15 cellular contexts compared by ENCODE assay signal in genomic region chr22:32628626-32629587, GRCh38.
DNase-seq lines count a peak whose midpoint lies in the region; ATAC-seq and TF ChIP-seq lines count a peak whose summit lies in the region.
"Had no signal": no experiment of that assay in that cellular context is flagged by ENCODE, and none has a peak within 500 bp of the region (broad histone marks: within the 10 kb centered on the region; RNA-seq: fewer than 3 reads in every experiment).

No MANE protein-coding gene starts in this region.

- H3K4me1 ChIP-seq in spleen, result peaks cover 5 to 58% (median 27%) of the 10 kb centered on the region in 6 donors

- H3K4me3 ChIP-seq in spleen, result no peak overlapping the region
- H3K4me3 ChIP-seq: dorsolateral prefrontal cortex had no signal

- H3K27ac ChIP-seq in spleen, result peak overlapping the region; percentile 53 to 92 (median 78)
- H3K27ac ChIP-seq: HL-60 had no signal

- CTCF ChIA-PET in WTC11 (lab: Charles Lee), result interaction anchor here (0.7 to 3.5 kb wide), 13 partner anchors 15 to 175 kb away, joined by 3 to 27 read pairs (median 4); no protein-coding TSS in a partner anchor

- peak; percentile 4 for DNase-seq in ELR (ENCODE audit: low read depth)
- no peak for DNase-seq in WTC11 (ENCODE audit: low spot score)
- DNase-seq in iris pigment epithelial cell (ENCODE audit: low read depth), result peak; percentile 36
- no peak for DNase-seq in spleen
- DNase-seq in NCI-H748 (lab: John Stamatoyannopoulos, UW; ENCODE audit: unreplicated experiment), result no peak
- no peak for DNase-seq in NCI-H2107 (lab: John Stamatoyannopoulos, UW)
- DNase-seq: activated T-cell treated with anti-CD3 and anti-CD28 coated beads, Interleukin-2, amount 50 U/mL, for 1 hour; anterior cingulate cortex; CD4-positive, alpha-beta T cell; dorsolateral prefrontal cortex; occipital lobe had no signal

- ATAC-seq in WTC11 (peak; percentile 41; the same call in 1 of the 2 replicates), HG03097 (IDR thresholded peaks at IDR 0.05; ENCODE audit: low FRiP score, unreplicated experiment) (no peak), GM18502 (IDR thresholded peaks at IDR 0.05; ENCODE audit: poor library complexity, unreplicated experiment) (no peak)
- ATAC-seq: activated CD4-positive, CD25-positive, alpha-beta regulatory T cell treated with anti-CD3 and anti-CD28 coated beads, Interleukin-2, amount 50 U/mL, for 24 hours had no signal

- 0 out of 2 replicates have a peak overlapping the region, but pooled peaks have one; percentile 65 for H3K27ac Mint-ChIP-seq in WTC11
- H3K27ac Mint-ChIP-seq: CD4-positive, alpha-beta T cell had no signal

- WGBS in spleen, 5 donors, result 42 to 60% (median 52%) methylated on average over 18 of the region's 18 CpGs

- H3K4me3 Mint-ChIP-seq in WTC11, result no peak overlapping the region
- H3K4me3 Mint-ChIP-seq: CD4-positive, alpha-beta T cell had no signal

- H3K4me1 Mint-ChIP-seq in WTC11, result peaks cover 10% of the 10 kb centered on the region

- TF ChIP-seq CTCF in WTC11 (IDR thresholded peaks at IDR 0.05) (no peak), spleen (IDR thresholded peaks at IDR 0.05 in 8 of 11, conservative IDR thresholded peaks at IDR 0.05 in 3 of 11) (no peak)

- no peaks in the 10 kb centered on the region; the same call in 1 of the 2 replicates for H3K27me3 Mint-ChIP-seq in WTC11 (ENCODE audit: low read depth)

- H3K36me3 Mint-ChIP-seq in WTC11, result no peaks in the 10 kb centered on the region

- H3K27me3 ChIP-seq in spleen (replicated peaks in 1 of 7), result peaks cover 0 to 9% (median 0%) of the 10 kb centered on the region in 7 donors
- H3K27me3 ChIP-seq: dorsolateral prefrontal cortex had no signal

- POLR2A ChIA-PET in WTC11 (lab: Charles Lee), result no interaction called here

- no peaks in the 10 kb centered on the region for H3K36me3 ChIP-seq in spleen

- TF ChIP-seq POLR2A in spleen (IDR thresholded peaks at IDR 0.05), result no peak

- no peaks in the 10 kb centered on the region for H3K9me3 ChIP-seq in spleen

- no peaks in the 10 kb centered on the region for H3K9me3 Mint-ChIP-seq in WTC11
- H3K9me3 Mint-ChIP-seq: CD4-positive, alpha-beta T cell had no signal

- intact Hi-C loops in spleen (cut with DNase I; ENCODE audit: low total_unique reads), result no loop called here

TF ChIP-seq in WTC11, 78 proteins besides CTCF, POLR2A, EP300 and RAD21:
- TF ChIP-seq HMGXB4 (CRISPR knock-in tag; IDR thresholded peaks at IDR 0.05), result no peak
- no peak for TF ChIP-seq AR (CRISPR knock-in tag; IDR thresholded peaks at IDR 0.05)
- TF ChIP-seq E2F5 (CRISPR knock-in tag; IDR thresholded peaks at IDR 0.05), result no peak
- no peak for TF ChIP-seq ZNF121 (CRISPR knock-in tag; IDR thresholded peaks at IDR 0.05)
- TF ChIP-seq GABPB1 (CRISPR knock-in tag; IDR thresholded peaks at IDR 0.05), result peak; percentile 90
- no peak for TF ChIP-seq ZNF512 (CRISPR knock-in tag; IDR thresholded peaks at IDR 0.05; ENCODE audit: borderline replicate concordance)
TF ChIP-seq in WTC11: peak in this region for 1.

Comparison
In these comparisons a context has a peak if more than half of its experiments do, and no peak if none do; other contexts are left out.
1. DNase-seq: peak in ELR (single experiment) and iris pigment epithelial cell (single experiment); none in WTC11 (single experiment), spleen (single experiment), NCI-H748 (single experiment) and NCI-H2107 (single experiment).